Comparison of ENCODE assay signal across 1 cellular context in genomic region chr7:69781412-69781846, GRCh38.
TF ChIP-seq lines count a peak whose summit lies in the region.

No MANE protein-coding gene starts in this region.

TF ChIP-seq in K562, 482 proteins besides CTCF, POLR2A, EP300 and RAD21 (continued from another document):
- TF ChIP-seq HMGXB4 (CRISPR knock-in tag; IDR thresholded peaks at IDR 0.05) (no peak), BRD4 (IDR thresholded peaks at IDR 0.05) (no peak), ARID4B (CRISPR knock-in tag; IDR thresholded peaks at IDR 0.05) (no peak), TCF15 (CRISPR knock-in tag; IDR thresholded peaks at IDR 0.05) (no peak), ZNF134 (CRISPR knock-in tag; conservative IDR thresholded peaks at IDR 0.05) (no peak), NCOA6 (IDR thresholded peaks at IDR 0.05) (no peak), MBD1 (CRISPR knock-in tag; IDR thresholded peaks at IDR 0.05) (no peak), LCOR (CRISPR knock-in tag; IDR thresholded peaks at IDR 0.05) (no peak)
